In genomic region chr19:14571695-14572490, GRCh38 we compare ENCODE assay signal across 1 cellular context.
TF ChIP-seq lines count a peak whose summit lies in the region.

Gene NDUFB7, minus strand, starts transcription at chr19:14572066. Its CDS starts 66 bp downstream, at chr19:14572000.

TF ChIP-seq in K562, 482 proteins besides CTCF, POLR2A, EP300 and RAD21 (continued from another document and continues in another):
- TF ChIP-seq, protein P1, sequence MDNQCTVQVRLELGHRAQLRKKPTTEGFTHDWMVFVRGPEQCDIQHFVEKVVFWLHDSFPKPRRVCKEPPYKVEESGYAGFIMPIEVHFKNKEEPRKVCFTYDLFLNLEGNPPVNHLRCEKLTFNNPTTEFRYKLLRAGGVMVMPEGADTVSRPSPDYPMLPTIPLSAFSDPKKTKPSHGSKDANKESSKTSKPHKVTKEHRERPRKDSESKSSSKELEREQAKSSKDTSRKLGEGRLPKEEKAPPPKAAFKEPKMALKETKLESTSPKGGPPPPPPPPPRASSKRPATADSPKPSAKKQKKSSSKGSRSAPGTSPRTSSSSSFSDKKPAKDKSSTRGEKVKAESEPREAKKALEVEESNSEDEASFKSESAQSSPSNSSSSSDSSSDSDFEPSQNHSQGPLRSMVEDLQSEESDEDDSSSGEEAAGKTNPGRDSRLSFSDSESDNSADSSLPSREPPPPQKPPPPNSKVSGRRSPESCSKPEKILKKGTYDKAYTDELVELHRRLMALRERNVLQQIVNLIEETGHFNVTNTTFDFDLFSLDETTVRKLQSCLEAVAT (IDR thresholded peaks at IDR 0.05), result peak; percentile 35 to 93; a peak in 2 of 4 replicates
- TF ChIP-seq POLR2G (IDR thresholded peaks at IDR 0.05; ENCODE audit: low read depth, low read length), result peak; percentile 84
- no peak for TF ChIP-seq FOS (IDR thresholded peaks at IDR 0.05; ENCODE audit: extremely low read depth, insufficient read length)
- TF ChIP-seq ZKSCAN8 (CRISPR knock-in tag; IDR thresholded peaks at IDR 0.05), result no peak
- no peak for TF ChIP-seq TAF15 (IDR thresholded peaks at IDR 0.05; ENCODE audit: low read depth, low read length)
- TF ChIP-seq, protein P2, sequence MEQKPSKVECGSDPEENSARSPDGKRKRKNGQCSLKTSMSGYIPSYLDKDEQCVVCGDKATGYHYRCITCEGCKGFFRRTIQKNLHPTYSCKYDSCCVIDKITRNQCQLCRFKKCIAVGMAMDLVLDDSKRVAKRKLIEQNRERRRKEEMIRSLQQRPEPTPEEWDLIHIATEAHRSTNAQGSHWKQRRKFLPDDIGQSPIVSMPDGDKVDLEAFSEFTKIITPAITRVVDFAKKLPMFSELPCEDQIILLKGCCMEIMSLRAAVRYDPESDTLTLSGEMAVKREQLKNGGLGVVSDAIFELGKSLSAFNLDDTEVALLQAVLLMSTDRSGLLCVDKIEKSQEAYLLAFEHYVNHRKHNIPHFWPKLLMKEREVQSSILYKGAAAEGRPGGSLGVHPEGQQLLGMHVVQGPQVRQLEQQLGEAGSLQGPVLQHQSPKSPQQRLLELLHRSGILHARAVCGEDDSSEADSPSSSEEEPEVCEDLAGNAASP (IDR thresholded peaks at IDR 0.05), result no peak
- TF ChIP-seq ZNF695 (CRISPR knock-in tag; IDR thresholded peaks at IDR 0.05), result no peak
- TF ChIP-seq HCFC1 (IDR thresholded peaks at IDR 0.05; ENCODE audit: low read depth, low read length), result peak; percentile 89
- TF ChIP-seq SMC3 (conservative IDR thresholded peaks at IDR 0.05; ENCODE audit: insufficient read depth, low read depth, low read length), result peak; percentile 49
- TF ChIP-seq PHB (CRISPR knock-in tag; IDR thresholded peaks at IDR 0.05), result no peak
- TF ChIP-seq TRIM25 (IDR thresholded peaks at IDR 0.05; ENCODE audit: borderline replicate concordance), result no peak
- TF ChIP-seq HLTF (IDR thresholded peaks at IDR 0.05), result peak; percentile 67; the same call in 1 of the 2 replicates
- TF ChIP-seq, protein P3, sequence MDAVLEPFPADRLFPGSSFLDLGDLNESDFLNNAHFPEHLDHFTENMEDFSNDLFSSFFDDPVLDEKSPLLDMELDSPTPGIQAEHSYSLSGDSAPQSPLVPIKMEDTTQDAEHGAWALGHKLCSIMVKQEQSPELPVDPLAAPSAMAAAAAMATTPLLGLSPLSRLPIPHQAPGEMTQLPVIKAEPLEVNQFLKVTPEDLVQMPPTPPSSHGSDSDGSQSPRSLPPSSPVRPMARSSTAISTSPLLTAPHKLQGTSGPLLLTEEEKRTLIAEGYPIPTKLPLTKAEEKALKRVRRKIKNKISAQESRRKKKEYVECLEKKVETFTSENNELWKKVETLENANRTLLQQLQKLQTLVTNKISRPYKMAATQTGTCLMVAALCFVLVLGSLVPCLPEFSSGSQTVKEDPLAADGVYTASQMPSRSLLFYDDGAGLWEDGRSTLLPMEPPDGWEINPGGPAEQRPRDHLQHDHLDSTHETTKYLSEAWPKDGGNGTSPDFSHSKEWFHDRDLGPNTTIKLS (IDR thresholded peaks at IDR 0.05; ENCODE audit: borderline replicate concordance, low read depth), result peak; percentile 92
- TF ChIP-seq, protein P4, sequence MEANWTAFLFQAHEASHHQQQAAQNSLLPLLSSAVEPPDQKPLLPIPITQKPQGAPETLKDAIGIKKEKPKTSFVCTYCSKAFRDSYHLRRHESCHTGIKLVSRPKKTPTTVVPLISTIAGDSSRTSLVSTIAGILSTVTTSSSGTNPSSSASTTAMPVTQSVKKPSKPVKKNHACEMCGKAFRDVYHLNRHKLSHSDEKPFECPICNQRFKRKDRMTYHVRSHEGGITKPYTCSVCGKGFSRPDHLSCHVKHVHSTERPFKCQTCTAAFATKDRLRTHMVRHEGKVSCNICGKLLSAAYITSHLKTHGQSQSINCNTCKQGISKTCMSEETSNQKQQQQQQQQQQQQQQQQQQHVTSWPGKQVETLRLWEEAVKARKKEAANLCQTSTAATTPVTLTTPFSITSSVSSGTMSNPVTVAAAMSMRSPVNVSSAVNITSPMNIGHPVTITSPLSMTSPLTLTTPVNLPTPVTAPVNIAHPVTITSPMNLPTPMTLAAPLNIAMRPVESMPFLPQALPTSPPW (CRISPR knock-in tag; IDR thresholded peaks at IDR 0.05), result peak; percentile 69
- TF ChIP-seq, protein P5, sequence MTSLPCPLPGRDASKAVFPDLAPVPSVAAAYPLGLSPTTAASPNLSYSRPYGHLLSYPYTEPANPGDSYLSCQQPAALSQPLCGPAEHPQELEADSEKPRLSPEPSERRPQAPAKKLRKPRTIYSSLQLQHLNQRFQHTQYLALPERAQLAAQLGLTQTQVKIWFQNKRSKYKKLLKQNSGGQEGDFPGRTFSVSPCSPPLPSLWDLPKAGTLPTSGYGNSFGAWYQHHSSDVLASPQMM (CRISPR knock-in tag; IDR thresholded peaks at IDR 0.05), result no peak
- TF ChIP-seq HMG20A (CRISPR knock-in tag; conservative IDR thresholded peaks at IDR 0.05), result no peak
- TF ChIP-seq RBM22 (IDR thresholded peaks at IDR 0.05; ENCODE audit: low read depth, low read length, poor library complexity, severe bottlenecking), result no peak
- TF ChIP-seq DPF2 (IDR thresholded peaks at IDR 0.05), result no peak
- TF ChIP-seq CTCFL (IDR thresholded peaks at IDR 0.05; ENCODE audit: borderline replicate concordance, insufficient read depth, low read depth, low read length, poor library complexity, severe bottlenecking), result peak; percentile 99
- no peak for TF ChIP-seq SMARCC2 (IDR thresholded peaks at IDR 0.05; ENCODE audit: low read depth)
- TF ChIP-seq ZNF717 (CRISPR knock-in tag; IDR thresholded peaks at IDR 0.05), result no peak
- TF ChIP-seq ZBED1 (IDR thresholded peaks at IDR 0.05), result no peak
- TF ChIP-seq, protein P6, sequence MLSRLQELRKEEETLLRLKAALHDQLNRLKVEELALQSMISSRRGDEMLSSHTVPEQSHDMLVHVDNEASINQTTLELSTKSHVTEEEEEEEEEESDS (CRISPR knock-in tag; IDR thresholded peaks at IDR 0.05), result no peak
- TF ChIP-seq ATF1 (CRISPR knock-in tag; IDR thresholded peaks at IDR 0.05), result no peak
- peak; percentile 73 for TF ChIP-seq ATF1 (tag; IDR thresholded peaks at IDR 0.05)
- no peak for TF ChIP-seq ZNF253 (CRISPR knock-in tag; conservative IDR thresholded peaks at IDR 0.05)
- no peak for TF ChIP-seq ARHGAP35 (IDR thresholded peaks at IDR 0.05; ENCODE audit: partially characterized antibody)
- TF ChIP-seq BMI1 (IDR thresholded peaks at IDR 0.05; ENCODE audit: low read length), result no peak
- TF ChIP-seq, protein P7, sequence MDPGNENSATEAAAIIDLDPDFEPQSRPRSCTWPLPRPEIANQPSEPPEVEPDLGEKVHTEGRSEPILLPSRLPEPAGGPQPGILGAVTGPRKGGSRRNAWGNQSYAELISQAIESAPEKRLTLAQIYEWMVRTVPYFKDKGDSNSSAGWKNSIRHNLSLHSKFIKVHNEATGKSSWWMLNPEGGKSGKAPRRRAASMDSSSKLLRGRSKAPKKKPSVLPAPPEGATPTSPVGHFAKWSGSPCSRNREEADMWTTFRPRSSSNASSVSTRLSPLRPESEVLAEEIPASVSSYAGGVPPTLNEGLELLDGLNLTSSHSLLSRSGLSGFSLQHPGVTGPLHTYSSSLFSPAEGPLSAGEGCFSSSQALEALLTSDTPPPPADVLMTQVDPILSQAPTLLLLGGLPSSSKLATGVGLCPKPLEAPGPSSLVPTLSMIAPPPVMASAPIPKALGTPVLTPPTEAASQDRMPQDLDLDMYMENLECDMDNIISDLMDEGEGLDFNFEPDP (CRISPR knock-in tag; IDR thresholded peaks at IDR 0.05), result no peak
- peak; percentile 70; the same call in 1 of the 2 replicates for TF ChIP-seq TOE1 (IDR thresholded peaks at IDR 0.05; ENCODE audit: borderline replicate concordance)
- no peak; the same call in 1 of the 2 replicates for TF ChIP-seq TOE1 (CRISPR knock-in tag; IDR thresholded peaks at IDR 0.05; ENCODE audit: borderline replicate concordance, low read depth)
- peak; percentile 93; the same call in 1 of the 2 replicates for TF ChIP-seq KAT7 (CRISPR knock-in tag; IDR thresholded peaks at IDR 0.05; ENCODE audit: borderline replicate concordance)
- no peak for TF ChIP-seq SMARCE1 (IDR thresholded peaks at IDR 0.05)
- TF ChIP-seq NCOR1 (IDR thresholded peaks at IDR 0.05), result peak; percentile 54; the same call in 1 of the 2 replicates
- peak; percentile 73; the same call in 1 of the 2 replicates for TF ChIP-seq REST (CRISPR knock-in tag; IDR thresholded peaks at IDR 0.05; ENCODE audit: low read depth)
- TF ChIP-seq CBX1 (IDR thresholded peaks at IDR 0.05; ENCODE audit: low read depth), result peak; percentile 95; the same call in 1 of the 2 replicates
- TF ChIP-seq SMAD3 (CRISPR knock-in tag; conservative IDR thresholded peaks at IDR 0.05), result no peak
- peak; percentile 53; the same call in 1 of the 2 replicates for TF ChIP-seq ETV1 (tag; conservative IDR thresholded peaks at IDR 0.05; ENCODE audit: low read depth)
- peak; percentile 38; the same call in 1 of the 2 replicates for TF ChIP-seq HDAC8 (tag; IDR thresholded peaks at IDR 0.05)
- peak; percentile 98 for TF ChIP-seq SP2 (IDR thresholded peaks at IDR 0.05; ENCODE audit: extremely low read depth, low read depth, low read length, poor library complexity, severe bottlenecking)
- TF ChIP-seq DDX20 (tag; IDR thresholded peaks at IDR 0.05; ENCODE audit: low read depth), result no peak
- no peak for TF ChIP-seq ZNF668 (CRISPR knock-in tag; IDR thresholded peaks at IDR 0.05)
- no peak for TF ChIP-seq ATF2 (CRISPR knock-in tag; IDR thresholded peaks at IDR 0.05)
- TF ChIP-seq XRCC4 (IDR thresholded peaks at IDR 0.05; ENCODE audit: extremely low read depth, insufficient read depth, insufficient read length), result no peak
- no peak for TF ChIP-seq SRSF3 (IDR thresholded peaks at IDR 0.05; ENCODE audit: insufficient read depth, low read length)
- TF ChIP-seq NFE2 (IDR thresholded peaks at IDR 0.05; ENCODE audit: low read depth), result peak; percentile 19; the same call in 1 of the 2 replicates
- TF ChIP-seq ZNF23 (CRISPR knock-in tag; IDR thresholded peaks at IDR 0.05), result no peak
- peak; percentile 82 for TF ChIP-seq SAP30 (IDR thresholded peaks at IDR 0.05; ENCODE audit: borderline replicate concordance, insufficient read depth, low read depth, low read length, poor library complexity, severe bottlenecking)
- TF ChIP-seq ZNF830 (CRISPR knock-in tag; IDR thresholded peaks at IDR 0.05), result no peak
